14 cellular contexts compared by ENCODE assay signal in the genomic region with DNA sequence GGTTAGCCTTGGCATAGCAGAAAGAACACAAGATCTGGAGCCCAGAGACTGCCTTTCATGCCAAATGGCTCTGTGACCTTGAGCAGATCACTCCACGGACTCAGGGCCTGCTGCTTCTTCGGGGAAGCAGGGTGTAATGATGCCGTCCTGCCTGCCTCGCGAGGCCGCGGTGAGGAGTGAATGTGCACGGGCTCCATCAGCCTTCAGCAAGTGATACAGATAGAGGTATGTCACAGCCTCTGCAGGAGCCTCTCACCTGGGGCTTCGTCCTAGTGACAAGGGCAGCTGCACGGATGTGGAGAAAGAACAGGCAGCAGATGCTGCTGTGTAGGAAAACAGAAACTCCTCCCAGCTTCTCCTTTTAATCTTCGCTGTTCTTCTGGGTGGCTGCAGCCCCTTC.
"Had no signal": no experiment of that assay in that cellular context is flagged by ENCODE, and none has a peak within 500 bp of the region (broad histone marks: within the 10 kb centered on the region; RNA-seq: fewer than 3 reads in every experiment).

No MANE protein-coding gene starts in this region.

- H3K4me3 ChIP-seq: breast epithelium, heart right ventricle, left lung, pancreas, tibial artery had no signal

- H3K9me3 ChIP-seq: breast epithelium, left lung, pancreas, tibial artery had no signal

- H3K27ac ChIP-seq: breast epithelium, left lung, pancreas, tibial artery had no signal

- H3K27me3 ChIP-seq: breast epithelium, heart right ventricle, left lung, pancreas had no signal

- ATAC-seq: stimulated activated naive B cell treated with anti-CD40 and anti-IgM and Interleukin-4, amounts not matched to agents 10 μg/mL and 1 μg/mL and 100 μg/mL, for 72 hours had no signal

- H3K36me3 ChIP-seq: breast epithelium, heart right ventricle, left lung, pancreas, tibial artery had no signal

- DNase-seq: activated CD4-positive, alpha-beta T cell treated with anti-CD3 and anti-CD28 coated beads, Interleukin-2, amount 10 ng/mL, durations not matched to agents 7 days and 5 days; activated CD8-positive, alpha-beta memory T cell treated with anti-CD3 and anti-CD28 coated beads, Interleukin-2, amount 50 U/mL, for 48 hours; activated gamma-delta T cell treated with Interleukin-2 at 50 U/mL for 16 hours; activated naive CD8-positive, alpha-beta T cell treated with anti-CD3 and anti-CD28 coated beads, Interleukin-2, amount 10 ng/mL, durations not matched to agents 7 days and 5 days; aorta; dermis blood vessel endothelial cell; left lung; mesenchymal stem cell; pancreas; stimulated activated CD4-positive, alpha-beta T cell treated with anti-CD3 and anti-CD28 coated beads, Interleukin-2, amount 100 ng/mL, for 48 hours; stimulated activated naive B cell treated with anti-CD40 and anti-IgM and Interleukin-4, amounts not matched to agents 10 μg/mL and 1 μg/mL and 100 μg/mL, for 72 hours; tibial artery had no signal
